Comparison of ENCODE assay signal across 10 cellular contexts in genomic region chr19:18160441-18160791, GRCh38. TPM values are rescaled to one million over a fixed set of nuclear protein-coding genes. Genes with fewer than 3 reads are reported as not detected.
DNase-seq lines count a peak whose midpoint lies in the region; ATAC-seq, FAIRE-seq and TF ChIP-seq lines count a peak whose summit lies in the region.
"Had no signal": no experiment of that assay in that cellular context is flagged by ENCODE, and none has a peak within 500 bp of the region (broad histone marks: within the 10 kb centered on the region; RNA-seq: fewer than 3 reads in every experiment).

No MANE protein-coding gene starts in this region.

- no peak for TF ChIP-seq EP300 in A549 (IDR thresholded peaks at IDR 0.05)

- TF ChIP-seq CTCF in A549 (IDR thresholded peaks at IDR 0.05): no peak

- peaks cover 11% of the 10 kb centered on the region for H3K36me3 Mint-ChIP-seq in activated naive CD8-positive, alpha-beta T cell treated with anti-CD3 and anti-CD28 coated beads, Interleukin-2, amount 50 U/mL, for 24 hours (ENCODE audit: low read depth)
- H3K36me3 Mint-ChIP-seq in naive thymus-derived CD8-positive, alpha-beta T cell: peaks cover 0 to 17% (median 0%) of the 10 kb centered on the region in 3 donors

- peaks cover 22% of the 10 kb centered on the region for H3K4me1 ChIP-seq in A549

- DNase-seq in A549 (ENCODE audit: low read depth in 1 of 2, low spot score in 1 of 2) (no peak), GM12892 (ENCODE audit: insufficient read length) (no peak), NCI-H2029 (lab: John Stamatoyannopoulos, UW) (no peak)
- DNase-seq in activated naive CD8-positive, alpha-beta T cell treated with anti-CD3 and anti-CD28 coated beads, Interleukin-2, amount 50 U/mL, for 24 hours: no peak
- no peak for DNase-seq in naive thymus-derived CD8-positive, alpha-beta T cell
- DNase-seq in activated effector memory CD4-positive, alpha-beta T cell treated with Interleukin-2 at 50 U/mL for 16 hours: no peak
- DNase-seq in NK-92 treated with Interleukin-12 subunit alpha and Interleukin-12 subunit beta, amount 100 ng/mL, for 24 hours (lab: John Stamatoyannopoulos, UW): no peak
- DNase-seq: kidney; stimulated activated CD4-positive, alpha-beta T cell treated with anti-CD3 and anti-CD28 coated beads, Interleukin-4, amount 100 ng/mL, for 1 hour had no signal

- H3K4me1 Mint-ChIP-seq in activated naive CD8-positive, alpha-beta T cell treated with anti-CD3 and anti-CD28 coated beads, Interleukin-2, amount 50 U/mL, for 24 hours: peaks cover 9% of the 10 kb centered on the region
- H3K4me1 Mint-ChIP-seq in naive thymus-derived CD8-positive, alpha-beta T cell: peaks cover 3 to 19% (median 13%) of the 10 kb centered on the region in 4 donors

- TF ChIP-seq POLR2A in A549 (IDR thresholded peaks at IDR 0.05; ENCODE audit: low read length) (no peak), GM12892 (IDR thresholded peaks at IDR 0.05; ENCODE audit: low read depth, low read length) (no peak)

- no peaks in the 10 kb centered on the region for H3K27me3 Mint-ChIP-seq in activated naive CD8-positive, alpha-beta T cell treated with anti-CD3 and anti-CD28 coated beads, Interleukin-2, amount 50 U/mL, for 24 hours
- H3K27me3 Mint-ChIP-seq in naive thymus-derived CD8-positive, alpha-beta T cell: no peaks in the 10 kb centered on the region

- TF ChIP-seq RAD21 in A549 (conservative IDR thresholded peaks at IDR 0.05 in 1 of 2, IDR thresholded peaks at IDR 0.05 in 1 of 2): no peak

- POLR2A ChIA-PET in A549 (lab: Yijun Ruan, JAX): no interaction called here
- POLR2A ChIA-PET in naive thymus-derived CD8-positive, alpha-beta T cell (lab: Charles Lee): interaction anchor here (0.6 to 3.2 kb wide), 10 partner anchors 8 to 793 kb away, joined by 3 to 13 read pairs (median 3); partner anchors contain the start of genes IL12RB1 and PIK3R2

- no peaks in the 10 kb centered on the region for H3K9me3 Mint-ChIP-seq in activated naive CD8-positive, alpha-beta T cell treated with anti-CD3 and anti-CD28 coated beads, Interleukin-2, amount 50 U/mL, for 24 hours
- H3K9me3 Mint-ChIP-seq in naive thymus-derived CD8-positive, alpha-beta T cell: no peaks in the 10 kb centered on the region

- H3K27ac Mint-ChIP-seq in activated naive CD8-positive, alpha-beta T cell treated with anti-CD3 and anti-CD28 coated beads, Interleukin-2, amount 50 U/mL, for 24 hours: peak overlapping the region; percentile 42
- peak overlapping the region in 7 of 10 donors; percentile 37 to 82 (median 66) for H3K27ac Mint-ChIP-seq in naive thymus-derived CD8-positive, alpha-beta T cell

- no CpG with 5 or more reads among the region's 4 CpGs for WGBS in A549 (ENCODE audit: missing lambda C conversion rate)

- H3K4me2 ChIP-seq in A549: peak overlapping the region; percentile 96

- no peaks in the 10 kb centered on the region for H3K9me3 ChIP-seq in A549

- H3K27ac ChIP-seq in A549: peak overlapping the region; percentile 91 to 96

- FAIRE-seq in A549 (lab: Jason Lieb, UNC) (no peak), GM12892 (lab: Jason Lieb, UNC) (peak; percentile 14)
- FAIRE-seq: kidney had no signal

- H3K4me3 ChIP-seq in A549: no peak overlapping the region

- ATAC-seq in A549 (peak; percentile 17 to 27; a peak in 3 of 6 replicates), HG03469 (IDR thresholded peaks at IDR 0.05; ENCODE audit: unreplicated experiment) (no peak)
- peak; percentile 10 for ATAC-seq in activated naive CD8-positive, alpha-beta T cell treated with anti-CD3 and anti-CD28 coated beads, Interleukin-2, amount 50 U/mL, for 24 hours
- no peak for ATAC-seq in naive thymus-derived CD8-positive, alpha-beta T cell

- peak overlapping the region; percentile 75 for H3K4me3 Mint-ChIP-seq in activated naive CD8-positive, alpha-beta T cell treated with anti-CD3 and anti-CD28 coated beads, Interleukin-2, amount 50 U/mL, for 24 hours
- H3K4me3 Mint-ChIP-seq in naive thymus-derived CD8-positive, alpha-beta T cell: peak overlapping the region in 9 of 10 donors; percentile 3 to 62 (median 57)

- CTCF ChIA-PET in A549 (lab: Yijun Ruan, JAX): interaction anchor here (0.6 to 2.4 kb wide), 13 partner anchors 9 to 91 kb away, joined by 3 to 20 read pairs (median 4); no protein-coding TSS in a partner anchor

TF ChIP-seq in A549, 52 proteins besides CTCF, POLR2A, EP300 and RAD21:
- TF ChIP-seq MAX (IDR thresholded peaks at IDR 0.05): peak; percentile 15; the same call in 1 of the 2 replicates
- TF ChIP-seq HOXA7 (CRISPR knock-in tag; IDR thresholded peaks at IDR 0.05): no peak
- no peak for TF ChIP-seq HMGXB4 (CRISPR knock-in tag; IDR thresholded peaks at IDR 0.05; ENCODE audit: borderline replicate concordance)

RNA-seq across cellular contexts. Expression of gene PIK3R2, which starts 7.5 kb away (rescaled TPM):
- polyA plus RNA-seq in A549 (2011; rRNA removed) (5.3 and 6.7 TPM in 2 replicates), A549 (2017; fragmentation: RNase III; extraction: RNeasy Plus Mini Kit Qiagen cat#74134 plus additional on column Dnase treatment) (8.3 to 12.4 TPM (median 9.3 TPM) in 3 replicates)
- polyA plus RNA-seq in A549 (2012; cell fraction: cytosol; rRNA removed): 8.3 and 12.6 TPM in 2 replicates
- polyA plus RNA-seq in A549 (2012; cell fraction: nucleus; rRNA removed): 13.9 and 20.4 TPM in 2 replicates
- 4.8 and 7.7 TPM in 2 replicates for polyA minus RNA-seq in A549 (2011; rRNA and poly(A)+ RNA removed)
- polyA plus RNA-seq in GM12892 (2012; ENCODE audit: missing spikeins): 4.0 TPM
- total RNA-seq in naive thymus-derived CD8-positive, alpha-beta T cell: 10 to 100 TPM; 20.9 to 21.5 TPM
- 10 to 100 TPM in 1 of 3 donors, 1 to 10 TPM in 2; 1.5 to 11.7 (median 3.6) TPM for polyA plus RNA-seq in naive thymus-derived CD8-positive, alpha-beta T cell

RNA-seq across cellular contexts. Expression of gene IFI30, which starts 13.2 kb away (rescaled TPM):
- polyA plus RNA-seq in A549 (2011; rRNA removed) (11.2 and 12.3 TPM in 2 replicates), A549 (2017; fragmentation: RNase III; extraction: RNeasy Plus Mini Kit Qiagen cat#74134 plus additional on column Dnase treatment) (13.5 to 19.8 TPM (median 16.8 TPM) in 3 replicates)
- polyA plus RNA-seq in A549 (2012; cell fraction: cytosol; rRNA removed): 18.6 and 19.4 TPM in 2 replicates
- 25.4 and 27.4 TPM in 2 replicates for polyA plus RNA-seq in A549 (2012; cell fraction: nucleus; rRNA removed)
- 11.9 and 12.8 TPM in 2 replicates for polyA minus RNA-seq in A549 (2011; rRNA and poly(A)+ RNA removed)
- 309 TPM for polyA plus RNA-seq in GM12892 (2012; ENCODE audit: missing spikeins)
- 10 to 100 TPM; 13.7 to 15.3 TPM for total RNA-seq in naive thymus-derived CD8-positive, alpha-beta T cell
- polyA plus RNA-seq in naive thymus-derived CD8-positive, alpha-beta T cell: 1 to 10 TPM; 3.3 to 7.1 (median 5.4) TPM

RNA-seq across cellular contexts. Expression of gene MPV17L2, which starts 32.6 kb away (rescaled TPM):
- polyA plus RNA-seq in A549 (2011; rRNA removed) (8.3 and 11.4 TPM in 2 replicates), A549 (2017; fragmentation: RNase III; extraction: RNeasy Plus Mini Kit Qiagen cat#74134 plus additional on column Dnase treatment) (12.2 to 13.9 TPM (median 12.3 TPM) in 3 replicates)
- 21.3 and 27.1 TPM in 2 replicates for polyA plus RNA-seq in A549 (2012; cell fraction: cytosol; rRNA removed)
- 11.6 and 15.3 TPM in 2 replicates for polyA plus RNA-seq in A549 (2012; cell fraction: nucleus; rRNA removed)
- 11.7 and 13.5 TPM in 2 replicates for polyA minus RNA-seq in A549 (2011; rRNA and poly(A)+ RNA removed)
- 7.1 TPM for polyA plus RNA-seq in GM12892 (2012; ENCODE audit: missing spikeins)
- 1 to 10 TPM; 5.8 to 7.0 TPM for total RNA-seq in naive thymus-derived CD8-positive, alpha-beta T cell
- 10 to 100 TPM in 1 of 3 donors, 1 to 10 TPM in 2; 5.1 to 12.2 (median 9.4) TPM for polyA plus RNA-seq in naive thymus-derived CD8-positive, alpha-beta T cell

RNA-seq across cellular contexts. Expression of gene RAB3A, which starts 43.4 kb away (rescaled TPM):
- polyA plus RNA-seq in A549 (2011; rRNA removed) (0.39 and 1.0 TPM in 2 replicates), A549 (2017; fragmentation: RNase III; extraction: RNeasy Plus Mini Kit Qiagen cat#74134 plus additional on column Dnase treatment) (1.0 to 1.6 TPM (median 1.4 TPM) in 3 replicates)
- polyA plus RNA-seq in A549 (2012; cell fraction: cytosol; rRNA removed): 1.8 and 2.2 TPM in 2 replicates
- polyA plus RNA-seq in A549 (2012; cell fraction: nucleus; rRNA removed): 1.5 and 2.9 TPM in 2 replicates
- 4.0 and 4.3 TPM in 2 replicates for polyA minus RNA-seq in A549 (2011; rRNA and poly(A)+ RNA removed)
- 2.2 TPM for polyA plus RNA-seq in GM12892 (2012; ENCODE audit: missing spikeins)
- total RNA-seq in naive thymus-derived CD8-positive, alpha-beta T cell: 1 to 10 TPM; 2.9 to 3.8 TPM
- polyA plus RNA-seq in naive thymus-derived CD8-positive, alpha-beta T cell: 1 to 10 TPM; 1.3 to 2.3 (median 1.8) TPM

Comparison
In these comparisons a context has a peak if more than half of its experiments do, and no peak if none do; other contexts are left out.
1. ATAC-seq: peak in A549 (2 of 2) and activated naive CD8-positive, alpha-beta T cell treated with anti-CD3 and anti-CD28 coated beads, Interleukin-2, amount 50 U/mL, for 24 hours (single experiment); none in naive thymus-derived CD8-positive, alpha-beta T cell (0 of 2) and HG03469 (single experiment).